ENCODE assay signal across 1 cellular context in genomic region chr13:88417801-88418200, GRCh38.
TF ChIP-seq lines count a peak whose summit lies in the region.

No MANE protein-coding gene starts in this region.

TF ChIP-seq in HepG2, 621 proteins besides CTCF, POLR2A, EP300 and RAD21 (continued from another document):
- TF ChIP-seq MAFF (IDR thresholded peaks at IDR 0.05; ENCODE audit: low read depth, low read length) (peak; percentile 73), FOSL2 (CRISPR knock-in tag; IDR thresholded peaks at IDR 0.05) (no peak), RFXANK (CRISPR knock-in tag; IDR thresholded peaks at IDR 0.05) (no peak), HNF4A (CRISPR knock-in tag; IDR thresholded peaks at IDR 0.05) (no peak), AKNA (CRISPR knock-in tag; IDR thresholded peaks at IDR 0.05; ENCODE audit: borderline replicate concordance) (no peak)
